ENCODE assay signal across 16 cellular contexts in the genomic region with DNA sequence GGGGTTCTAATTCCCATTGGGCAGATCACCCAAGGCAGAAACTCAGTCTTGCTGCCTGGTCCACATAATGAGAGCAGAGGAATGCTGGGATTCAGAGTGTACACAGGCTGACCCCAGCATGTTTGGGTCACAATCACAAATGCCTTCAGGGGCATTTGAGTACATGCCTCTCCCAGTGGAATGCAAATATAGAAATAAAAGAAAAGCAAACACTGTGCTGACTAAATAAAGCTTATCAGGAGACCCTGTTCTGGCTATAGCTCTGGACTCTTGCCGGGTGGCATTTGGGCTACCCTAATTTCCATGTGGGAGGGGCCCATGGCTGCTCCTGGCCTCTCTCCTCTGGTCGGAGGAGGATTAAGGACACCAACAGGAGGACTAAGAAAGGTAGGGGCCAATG.
DNase-seq lines count a peak whose midpoint lies in the region; ATAC-seq and TF ChIP-seq lines count a peak whose summit lies in the region.
"Had no signal": no experiment of that assay in that cellular context is flagged by ENCODE, and none has a peak within 500 bp of the region (broad histone marks: within the 10 kb centered on the region; RNA-seq: fewer than 3 reads in every experiment).

No MANE protein-coding gene starts in this region.

- peaks cover 3% of the 10 kb centered on the region for H3K27me3 Mint-ChIP-seq in type B pancreatic cell
- H3K27me3 Mint-ChIP-seq: activated CD4-positive, alpha-beta T cell treated with anti-CD3 and anti-CD28 coated beads, Interleukin-2, amount 10 ng/mL, durations not matched to agents 24 days and 14 days had no signal

- H3K79me2 ChIP-seq in PC-3 (ENCODE audit: low read length) = no peaks in the 10 kb centered on the region

- H3K27ac Mint-ChIP-seq in activated naive CD4-positive, alpha-beta T cell treated with anti-CD3 and anti-CD28 coated beads, Interleukin-2, amount 50 U/mL, for 72 hours = peak overlapping the region; percentile 14 to 53
- peak overlapping the region; percentile 74 for H3K27ac Mint-ChIP-seq in type B pancreatic cell

- no peak overlapping the region for H3K4me3 ChIP-seq in PC-3 (ENCODE audit: low read length)
- H3K4me3 ChIP-seq: dorsolateral prefrontal cortex, MG63 had no signal

- H3K9me2 ChIP-seq in PC-3 (replicated peaks; ENCODE audit: low read length) = no peaks in the 10 kb centered on the region

- POLR2A ChIA-PET in PC-3 (lab: Charles Lee; ENCODE audit: unreplicated experiment) = no interaction called here

- peaks cover 8% of the 10 kb centered on the region for H3K4me1 Mint-ChIP-seq in type B pancreatic cell (ENCODE audit: unreplicated experiment)

- H3K36me3 ChIP-seq in PC-3 (ENCODE audit: low read depth, low read length) = no peaks in the 10 kb centered on the region
- H3K36me3 ChIP-seq: MG63 had no signal

- no peak overlapping the region for H3K4me2 ChIP-seq in PC-3 (ENCODE audit: low read length)

- H4K20me1 ChIP-seq in PC-3 (ENCODE audit: low read length) = no peaks in the 10 kb centered on the region

- no peaks in the 10 kb centered on the region for H3K9me3 Mint-ChIP-seq in activated naive CD4-positive, alpha-beta T cell treated with anti-CD3 and anti-CD28 coated beads, Interleukin-2, amount 50 U/mL, for 72 hours
- H3K9me3 Mint-ChIP-seq in type B pancreatic cell = no peaks in the 10 kb centered on the region
- H3K9me3 Mint-ChIP-seq: activated CD4-positive, alpha-beta T cell treated with anti-CD3 and anti-CD28 coated beads, Interleukin-2, amount 10 ng/mL, durations not matched to agents 24 days and 14 days had no signal

- peaks cover 6% of the 10 kb centered on the region for H3K4me1 ChIP-seq in PC-3 (ENCODE audit: insufficient read depth, low read length)

- no peak overlapping the region for H3K4me3 Mint-ChIP-seq in type B pancreatic cell
- H3K4me3 Mint-ChIP-seq: activated CD4-positive, alpha-beta T cell treated with anti-CD3 and anti-CD28 coated beads, Interleukin-2, amount 10 ng/mL, durations not matched to agents 24 days and 14 days had no signal

- intact Hi-C loops in PC-3 (cut with micrococcal nuclease) = no loop called here

- TF ChIP-seq CTCF in PC-3 (conservative IDR thresholded peaks at IDR 0.05; ENCODE audit: low read depth, low read length) (no peak), type B pancreatic cell (conservative IDR thresholded peaks at IDR 0.05) (no peak)

- H3K9me3 ChIP-seq in PC-3 (ENCODE audit: low read length) = no peaks in the 10 kb centered on the region
- H3K9me3 ChIP-seq: MG63 had no signal

- H3K27me3 ChIP-seq in PC-3 (ENCODE audit: low read length) = no peaks in the 10 kb centered on the region
- H3K27me3 ChIP-seq: MG63 had no signal

- no peak overlapping the region for H3K27ac ChIP-seq in PC-3 (ENCODE audit: low read length)
- H3K27ac ChIP-seq: dorsolateral prefrontal cortex, RWPE1 had no signal

- H3K36me3 Mint-ChIP-seq in activated naive CD4-positive, alpha-beta T cell treated with anti-CD3 and anti-CD28 coated beads, Interleukin-2, amount 50 U/mL, for 72 hours = peaks cover 11 to 36% of the 10 kb centered on the region in 2 donors
- no peaks in the 10 kb centered on the region for H3K36me3 Mint-ChIP-seq in type B pancreatic cell

- no peak for DNase-seq in activated naive CD4-positive, alpha-beta T cell treated with anti-CD3 and anti-CD28 coated beads, Interleukin-2, amount 50 U/mL, for 72 hours (ENCODE audit: low spot score in 2 of 2)
- no peak for DNase-seq in activated naive CD4-positive, alpha-beta T cell (lab: John Stamatoyannopoulos, UW)
- peak; percentile 71 for DNase-seq in PC-3
- no peak for DNase-seq in left lobe of liver (ENCODE audit: low spot score)
- no peak for DNase-seq in type B pancreatic cell (ENCODE audit: extremely low spot score, unreplicated experiment)
- DNase-seq in LoVo (ENCODE audit: low spot score) = no peak
- no peak for DNase-seq in pons (ENCODE audit: low spot score)
- no peak for DNase-seq in HCEC 1CT
- DNase-seq: activated CD4-positive, alpha-beta T cell treated with anti-CD3 and anti-CD28 coated beads, Interleukin-2, amount 10 ng/mL, durations not matched to agents 24 days and 14 days; activated effector memory CD4-positive, alpha-beta T cell treated with Interleukin-2 at 50 U/mL for 16 hours; dorsolateral prefrontal cortex; MG63; NCI-H1930; NCI-H774; retina had no signal

- BruUV-seq in PC-3 (replicated peaks; lab: Mats Ljungman, UMichigan) = no TSS peak

- CTCF ChIA-PET in PC-3 (lab: Charles Lee) = no interaction called here

- ATAC-seq in activated naive CD4-positive, alpha-beta T cell treated with anti-CD3 and anti-CD28 coated beads, Interleukin-2, amount 50 U/mL, for 72 hours = no peak
- ATAC-seq in PC-3 = peak; percentile 98
- ATAC-seq in left lobe of liver = peak; percentile 70

- H3F3A ChIP-seq in PC-3 (ENCODE audit: low read length, unreplicated experiment) = no peaks in the 10 kb centered on the region

- H3K9ac ChIP-seq in PC-3 (ENCODE audit: low read length) = no peak overlapping the region

- H2AFZ ChIP-seq in PC-3 (ENCODE audit: low read length) = no peak overlapping the region

Comparison
In these comparisons a context has a peak if more than half of its experiments do, and no peak if none do; other contexts are left out.
1. ATAC-seq: peak in PC-3 (single experiment) and left lobe of liver (single experiment); none in activated naive CD4-positive, alpha-beta T cell treated with anti-CD3 and anti-CD28 coated beads, Interleukin-2, amount 50 U/mL, for 72 hours (0 of 2).